In the genomic region with DNA sequence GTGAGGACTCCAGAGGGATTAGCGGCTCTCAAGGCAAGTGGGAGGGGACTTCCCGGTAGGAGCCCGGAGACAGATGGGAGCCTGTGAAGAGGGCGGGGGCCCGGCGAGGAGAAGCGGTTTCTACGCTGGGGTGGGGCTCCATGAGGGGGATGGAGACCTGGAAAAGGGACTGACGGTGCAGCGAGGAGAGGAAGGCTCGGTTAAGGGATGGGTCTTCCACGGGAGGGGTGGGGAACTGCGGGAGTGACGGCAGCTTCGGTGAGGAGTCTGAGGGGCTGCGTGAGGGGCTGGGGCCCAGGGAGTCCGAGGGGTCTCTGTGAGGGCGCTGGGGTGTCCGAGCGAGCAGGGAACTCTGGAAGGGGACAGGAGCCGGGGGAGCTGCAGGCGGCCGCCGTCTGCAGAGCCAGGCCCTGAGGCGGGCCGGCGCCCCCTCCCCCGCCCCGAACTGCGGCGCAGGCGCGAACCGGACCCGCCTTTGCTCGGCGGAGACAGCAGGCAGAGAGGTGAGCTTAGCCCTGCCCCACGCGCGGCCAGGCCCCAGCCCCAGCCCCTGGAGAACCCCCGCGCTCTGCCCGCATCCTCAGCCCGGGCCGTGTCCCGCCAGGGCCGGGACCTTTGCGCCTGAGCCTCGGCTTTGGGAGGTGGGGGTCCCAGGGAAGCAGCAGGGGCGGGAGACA, we compare ENCODE assay signal across 1 cellular context.
TF ChIP-seq lines count a peak whose summit lies in the region.

NRSN2 (plus strand) TSS at position 472 of the 677 bp plus-strand sequence. CDS start 2,533 bp downstream, outside the sequence.

TF ChIP-seq in HepG2, 621 proteins besides CTCF, POLR2A, EP300 and RAD21 (continued from another document and continues in another):
- TF ChIP-seq, protein P1, sequence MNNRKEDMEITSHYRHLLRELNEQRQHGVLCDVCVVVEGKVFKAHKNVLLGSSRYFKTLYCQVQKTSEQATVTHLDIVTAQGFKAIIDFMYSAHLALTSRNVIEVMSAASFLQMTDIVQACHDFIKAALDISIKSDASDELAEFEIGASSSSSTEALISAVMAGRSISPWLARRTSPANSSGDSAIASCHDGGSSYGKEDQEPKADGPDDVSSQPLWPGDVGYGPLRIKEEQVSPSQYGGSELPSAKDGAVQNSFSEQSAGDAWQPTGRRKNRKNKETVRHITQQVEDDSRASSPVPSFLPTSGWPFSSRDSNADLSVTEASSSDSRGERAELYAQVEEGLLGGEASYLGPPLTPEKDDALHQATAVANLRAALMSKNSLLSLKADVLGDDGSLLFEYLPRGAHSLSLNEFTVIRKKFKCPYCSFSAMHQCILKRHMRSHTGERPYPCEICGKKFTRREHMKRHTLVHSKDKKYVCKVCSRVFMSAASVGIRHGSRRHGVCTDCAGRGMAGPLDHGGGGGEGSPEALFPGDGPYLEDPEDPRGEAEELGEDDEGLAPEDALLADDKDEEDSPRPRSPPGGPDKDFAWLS (CRISPR knock-in tag; IDR thresholded peaks at IDR 0.05; ENCODE audit: borderline replicate concordance): no peak
- TF ChIP-seq YEATS4 (CRISPR knock-in tag; IDR thresholded peaks at IDR 0.05; ENCODE audit: borderline replicate concordance) (peak; percentile 67; the same call in 1 of the 2 replicates), ZNF678 (CRISPR knock-in tag; IDR thresholded peaks at IDR 0.05) (0 out of 2 replicates have a peak, but pooled peaks have one; percentile 39), RFX1 (IDR thresholded peaks at IDR 0.05) (no peak), ZNF446 (CRISPR knock-in tag; IDR thresholded peaks at IDR 0.05) (no peak; the same call in 1 of the 2 replicates), ZFP37 (CRISPR knock-in tag; IDR thresholded peaks at IDR 0.05; ENCODE audit: borderline replicate concordance) (peak; percentile 73; the same call in 1 of the 2 replicates), ZFP41 (CRISPR knock-in tag; IDR thresholded peaks at IDR 0.05; ENCODE audit: borderline replicate concordance) (no peak), EED (CRISPR knock-in tag; IDR thresholded peaks at IDR 0.05) (0 out of 2 replicates have a peak, but pooled peaks have one; percentile 8), CC2D1A (CRISPR knock-in tag; IDR thresholded peaks at IDR 0.05) (0 out of 2 replicates have a peak, but pooled peaks have one; percentile 49), FOXO4 (CRISPR knock-in tag; conservative IDR thresholded peaks at IDR 0.05) (no peak), MXD3 (CRISPR knock-in tag; IDR thresholded peaks at IDR 0.05) (peak; percentile 77), DPF2 (CRISPR knock-in tag; IDR thresholded peaks at IDR 0.05; ENCODE audit: borderline replicate concordance, low read depth) (no peak), BCLAF1 (IDR thresholded peaks at IDR 0.05) (no peak), PAWR (CRISPR knock-in tag; IDR thresholded peaks at IDR 0.05; ENCODE audit: borderline replicate concordance) (0 out of 2 replicates have a peak, but pooled peaks have one; percentile 18), ZNF451 (CRISPR knock-in tag; IDR thresholded peaks at IDR 0.05) (peak; percentile 55), ZFP36 (IDR thresholded peaks at IDR 0.05; ENCODE audit: borderline replicate concordance, low read depth, low read length, partially characterized antibody) (no peak), ZBTB20 (CRISPR knock-in tag; IDR thresholded peaks at IDR 0.05; ENCODE audit: borderline replicate concordance, low read depth) (no peak; the same call in 1 of the 2 replicates), ZNF30 (CRISPR knock-in tag; IDR thresholded peaks at IDR 0.05) (0 out of 2 replicates have a peak, but pooled peaks have one; percentile 44), ELF3 (CRISPR knock-in tag; IDR thresholded peaks at IDR 0.05) (no peak; the same call in 1 of the 2 replicates), SP2 (CRISPR knock-in tag; IDR thresholded peaks at IDR 0.05) (peak; percentile 36; the same call in 1 of the 2 replicates), ZNF709 (CRISPR knock-in tag; IDR thresholded peaks at IDR 0.05) (peak; percentile 42), ZNF878 (CRISPR knock-in tag; IDR thresholded peaks at IDR 0.05) (0 out of 2 replicates have a peak, but pooled peaks have one; percentile 11), ZKSCAN8 (CRISPR knock-in tag; IDR thresholded peaks at IDR 0.05; ENCODE audit: borderline replicate concordance) (no peak), ZNF564 (CRISPR knock-in tag; IDR thresholded peaks at IDR 0.05) (no peak), ATM (IDR thresholded peaks at IDR 0.05; ENCODE audit: borderline replicate concordance) (no peak), TMF1 (CRISPR knock-in tag; IDR thresholded peaks at IDR 0.05; ENCODE audit: low read depth) (no peak), ATF7-NPFF (CRISPR knock-in tag; IDR thresholded peaks at IDR 0.05; ENCODE audit: low read depth) (peak; percentile 45; the same call in 1 of the 2 replicates), PAF1 (CRISPR knock-in tag; IDR thresholded peaks at IDR 0.05) (no peak), TRAFD1 (CRISPR knock-in tag; IDR thresholded peaks at IDR 0.05; ENCODE audit: borderline replicate concordance) (no peak), CEBPG (CRISPR knock-in tag; IDR thresholded peaks at IDR 0.05) (no peak; the same call in 1 of the 2 replicates), SIX4 (CRISPR knock-in tag; IDR thresholded peaks at IDR 0.05) (no peak), PATZ1 (CRISPR knock-in tag; IDR thresholded peaks at IDR 0.05) (peak; percentile 92), DNMT3B (CRISPR knock-in tag; conservative IDR thresholded peaks at IDR 0.05) (no peak), ZNF33A (CRISPR knock-in tag; IDR thresholded peaks at IDR 0.05; ENCODE audit: borderline replicate concordance) (0 out of 2 replicates have a peak, but pooled peaks have one; percentile 39), ZNF432 (CRISPR knock-in tag; IDR thresholded peaks at IDR 0.05; ENCODE audit: borderline replicate concordance) (no peak), ZNF558 (CRISPR knock-in tag; IDR thresholded peaks at IDR 0.05; ENCODE audit: borderline replicate concordance) (peak; percentile 81; the same call in 1 of the 2 replicates), ZFP1 (CRISPR knock-in tag; IDR thresholded peaks at IDR 0.05) (no peak), ZNF782 (CRISPR knock-in tag; IDR thresholded peaks at IDR 0.05; ENCODE audit: borderline replicate concordance) (no peak), ZNF333 (CRISPR knock-in tag; IDR thresholded peaks at IDR 0.05; ENCODE audit: borderline replicate concordance) (0 out of 2 replicates have a peak, but pooled peaks have one; percentile 15), ZNF468 (CRISPR knock-in tag; IDR thresholded peaks at IDR 0.05) (peak; percentile 93)
- TF ChIP-seq, protein P2, sequence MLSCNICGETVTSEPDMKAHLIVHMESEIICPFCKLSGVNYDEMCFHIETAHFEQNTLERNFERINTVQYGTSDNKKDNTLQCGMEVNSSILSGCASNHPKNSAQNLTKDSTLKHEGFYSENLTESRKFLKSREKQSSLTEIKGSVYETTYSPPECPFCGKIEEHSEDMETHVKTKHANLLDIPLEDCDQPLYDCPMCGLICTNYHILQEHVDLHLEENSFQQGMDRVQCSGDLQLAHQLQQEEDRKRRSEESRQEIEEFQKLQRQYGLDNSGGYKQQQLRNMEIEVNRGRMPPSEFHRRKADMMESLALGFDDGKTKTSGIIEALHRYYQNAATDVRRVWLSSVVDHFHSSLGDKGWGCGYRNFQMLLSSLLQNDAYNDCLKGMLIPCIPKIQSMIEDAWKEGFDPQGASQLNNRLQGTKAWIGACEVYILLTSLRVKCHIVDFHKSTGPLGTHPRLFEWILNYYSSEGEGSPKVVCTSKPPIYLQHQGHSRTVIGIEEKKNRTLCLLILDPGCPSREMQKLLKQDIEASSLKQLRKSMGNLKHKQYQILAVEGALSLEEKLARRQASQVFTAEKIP (CRISPR knock-in tag; IDR thresholded peaks at IDR 0.05; ENCODE audit: borderline replicate concordance): no peak
- TF ChIP-seq, protein P3, sequence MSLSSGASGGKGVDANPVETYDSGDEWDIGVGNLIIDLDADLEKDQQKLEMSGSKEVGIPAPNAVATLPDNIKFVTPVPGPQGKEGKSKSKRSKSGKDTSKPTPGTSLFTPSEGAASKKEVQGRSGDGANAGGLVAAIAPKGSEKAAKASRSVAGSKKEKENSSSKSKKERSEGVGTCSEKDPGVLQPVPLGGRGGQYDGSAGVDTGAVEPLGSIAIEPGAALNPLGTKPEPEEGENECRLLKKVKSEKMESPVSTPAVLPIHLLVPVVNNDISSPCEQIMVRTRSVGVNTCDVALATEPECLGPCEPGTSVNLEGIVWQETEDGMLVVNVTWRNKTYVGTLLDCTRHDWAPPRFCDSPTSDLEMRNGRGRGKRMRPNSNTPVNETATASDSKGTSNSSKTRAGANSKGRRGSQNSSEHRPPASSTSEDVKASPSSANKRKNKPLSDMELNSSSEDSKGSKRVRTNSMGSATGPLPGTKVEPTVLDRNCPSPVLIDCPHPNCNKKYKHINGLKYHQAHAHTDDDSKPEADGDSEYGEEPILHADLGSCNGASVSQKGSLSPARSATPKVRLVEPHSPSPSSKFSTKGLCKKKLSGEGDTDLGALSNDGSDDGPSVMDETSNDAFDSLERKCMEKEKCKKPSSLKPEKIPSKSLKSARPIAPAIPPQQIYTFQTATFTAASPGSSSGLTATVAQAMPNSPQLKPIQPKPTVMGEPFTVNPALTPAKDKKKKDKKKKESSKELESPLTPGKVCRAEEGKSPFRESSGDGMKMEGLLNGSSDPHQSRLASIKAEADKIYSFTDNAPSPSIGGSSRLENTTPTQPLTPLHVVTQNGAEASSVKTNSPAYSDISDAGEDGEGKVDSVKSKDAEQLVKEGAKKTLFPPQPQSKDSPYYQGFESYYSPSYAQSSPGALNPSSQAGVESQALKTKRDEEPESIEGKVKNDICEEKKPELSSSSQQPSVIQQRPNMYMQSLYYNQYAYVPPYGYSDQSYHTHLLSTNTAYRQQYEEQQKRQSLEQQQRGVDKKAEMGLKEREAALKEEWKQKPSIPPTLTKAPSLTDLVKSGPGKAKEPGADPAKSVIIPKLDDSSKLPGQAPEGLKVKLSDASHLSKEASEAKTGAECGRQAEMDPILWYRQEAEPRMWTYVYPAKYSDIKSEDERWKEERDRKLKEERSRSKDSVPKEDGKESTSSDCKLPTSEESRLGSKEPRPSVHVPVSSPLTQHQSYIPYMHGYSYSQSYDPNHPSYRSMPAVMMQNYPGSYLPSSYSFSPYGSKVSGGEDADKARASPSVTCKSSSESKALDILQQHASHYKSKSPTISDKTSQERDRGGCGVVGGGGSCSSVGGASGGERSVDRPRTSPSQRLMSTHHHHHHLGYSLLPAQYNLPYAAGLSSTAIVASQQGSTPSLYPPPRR (CRISPR knock-in tag; IDR thresholded peaks at IDR 0.05; ENCODE audit: borderline replicate concordance): peak; percentile 37; the same call in 1 of the 2 replicates
